8 cellular contexts compared by ENCODE assay signal in the genomic region with DNA sequence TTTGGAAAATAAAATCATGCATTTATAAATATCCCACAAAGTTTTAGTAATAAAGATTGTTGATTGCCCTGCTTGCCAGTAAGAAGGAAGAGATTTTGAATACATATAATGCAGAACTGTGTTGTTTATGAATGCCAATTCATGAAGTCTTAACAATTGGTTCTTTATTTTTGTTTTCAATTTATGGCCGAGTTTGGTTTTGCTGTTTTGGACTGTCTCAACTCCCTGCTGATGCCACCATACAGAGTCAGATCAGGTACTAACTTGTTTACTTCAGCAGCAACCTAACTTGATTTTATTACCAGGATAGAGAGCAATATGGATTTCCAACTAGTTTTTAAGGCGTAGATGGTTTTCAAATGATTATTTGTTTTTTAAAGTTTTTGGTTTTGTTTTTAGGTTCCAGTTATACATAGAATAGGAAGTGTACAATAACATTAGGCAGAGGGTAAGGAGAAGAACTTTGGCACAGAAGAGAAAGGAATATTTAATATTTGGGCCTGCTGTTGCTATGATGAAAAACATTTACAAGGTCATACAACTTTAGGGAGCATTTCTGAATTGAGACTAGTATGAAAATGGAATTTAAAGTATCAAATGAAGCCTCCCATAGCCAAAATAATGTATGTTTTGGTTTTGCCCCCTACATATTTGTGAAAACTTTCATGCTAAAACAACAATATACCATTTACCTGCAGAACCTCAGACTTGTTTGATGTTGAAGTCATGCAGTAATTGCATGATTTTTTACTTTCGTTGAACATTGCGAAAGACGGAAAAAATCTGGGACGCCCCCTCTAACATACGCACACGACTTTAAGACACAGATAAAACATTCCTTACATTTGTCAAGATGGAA. TPM values are rescaled to one million over a fixed set of nuclear protein-coding genes. Genes with fewer than 3 reads are reported as not detected.
DNase-seq lines count a peak whose midpoint lies in the region; ATAC-seq, FAIRE-seq and TF ChIP-seq lines count a peak whose summit lies in the region.

No MANE protein-coding gene starts in this region.

- POLR2A ChIA-PET in K562 (lab: Yijun Ruan, JAX) (interaction anchor here (1.5 kb wide), 1 partner anchor 8 kb away, joined by 6 read pairs; no protein-coding TSS in a partner anchor), HepG2 (lab: Yijun Ruan, JAX) (interaction anchor here (0.9 to 3.4 kb wide), 34 partner anchors 8 to 491 kb away, joined by 3 to 101 read pairs (median 6); a partner anchor contains a TSS)

- TSS peak; percentile 91 for BruUV-seq in K562 (replicated peaks; lab: Mats Ljungman, UMichigan)
- TSS peak; percentile 96 for BruUV-seq in HepG2 (replicated peaks; lab: Mats Ljungman, UMichigan)

- H4K20me1 ChIP-seq in K562 (replicated peaks; ENCODE audit: control insufficient read depth, insufficient read depth, low read length) (no peaks in the 10 kb centered on the region), HepG2 (ENCODE audit: insufficient read depth, low read length) (no peaks in the 10 kb centered on the region)

- TF ChIP-seq POLR2A in K562 (conservative IDR thresholded peaks at IDR 0.05), result no peak
- no peak for TF ChIP-seq POLR2A in HepG2 (IDR thresholded peaks at IDR 0.05; ENCODE audit: insufficient read depth in 1 of 2, low read depth in 2 of 2, low read length in 2 of 2)

- DNase-seq in AG10803 (ENCODE audit: low read depth) (peak; percentile 40), K562 (ENCODE audit: extremely low read depth in 1 of 4, low spot score in 3 of 4) (no peak), HepG2 (ENCODE audit: low spot score) (no peak), thoracic aorta (ENCODE audit: low spot score) (no peak), C1 segment of cervical spinal cord (lab: John Stamatoyannopoulos, UW) (no peak), T-helper 9 cell (no peak), cerebellum (ENCODE audit: low spot score) (no peak)

- TF ChIP-seq EP300 in K562 (IDR thresholded peaks at IDR 0.05; ENCODE audit: low read length) (no peak), HepG2 (IDR thresholded peaks at IDR 0.05; ENCODE audit: low read depth in 2 of 2, low read length in 2 of 2) (no peak), HepG2 (CRISPR knock-in tag; IDR thresholded peaks at IDR 0.05; ENCODE audit: borderline replicate concordance) (no peak)

- CTCF ChIA-PET in K562 (lab: Yijun Ruan, JAX; ENCODE audit: low intra/inter-chr PET ratio), result no interaction called here
- CTCF ChIA-PET in HepG2 (lab: Yijun Ruan, JAX; ENCODE audit: low intra/inter-chr PET ratio, low total read pairs), result no interaction called here

- no peak for TF ChIP-seq CTCF in AG10803 (conservative IDR thresholded peaks at IDR 0.05; ENCODE audit: low read length)
- no peak for TF ChIP-seq CTCF in K562 (IDR thresholded peaks at IDR 0.05 in 2 of 3, conservative IDR thresholded peaks at IDR 0.05 in 1 of 3; ENCODE audit: insufficient read depth in 2 of 3, low read depth in 1 of 3, low read length in 3 of 3)
- TF ChIP-seq CTCF in HepG2 (CRISPR knock-in tag; IDR thresholded peaks at IDR 0.05), result no peak
- TF ChIP-seq CTCF in thoracic aorta (IDR thresholded peaks at IDR 0.05), result no peak

- intact Hi-C loops in K562 (cut with micrococcal nuclease) (loop anchor here (1.0 to 10.0 kb wide), 2 partner anchors 63 to 360 kb away; a partner anchor contains a TSS), HepG2 (cut with micrococcal nuclease; ENCODE audit: unreplicated experiment) (loop anchor here (5.0 to 10.0 kb wide), 3 partner anchors 250 to 760 kb away; a partner anchor contains a TSS)

- peak overlapping the region; percentile 56 for H3K27ac ChIP-seq in HUES48 (ENCODE audit: low read depth, low read length)
- peak overlapping the region; percentile 81 for H3K27ac ChIP-seq in K562 (ENCODE audit: extremely low read depth, low read depth, low read length)
- peak overlapping the region; percentile 81 for H3K27ac ChIP-seq in HepG2 (ENCODE audit: extremely low read length, insufficient read depth, low read length)
- peak overlapping the region; percentile 89 to 95 for H3K27ac ChIP-seq in thoracic aorta

- H3K4me1 ChIP-seq in HUES48 (ENCODE audit: control insufficient read depth, insufficient read depth, low read length) (no peaks in the 10 kb centered on the region), K562 (replicated peaks in 1 of 2; ENCODE audit: control insufficient read depth in 2 of 2, insufficient read depth in 2 of 2, low read length in 2 of 2) (peaks cover 7 to 9% of the 10 kb centered on the region in 2 experiments; a peak in 3 of 5 replicates), HepG2 (ENCODE audit: insufficient read depth, low read length) (peaks cover 46% of the 10 kb centered on the region), thoracic aorta (ENCODE audit: control insufficient read depth in 1 of 2, low read depth in 2 of 2) (peaks cover 9 to 27% of the 10 kb centered on the region in 2 donors)

- peak overlapping the region; percentile 74 for H3K4me3 ChIP-seq in AG10803 (ENCODE audit: low read length)
- peak overlapping the region; percentile 92 for H3K4me3 ChIP-seq in HUES48 (ENCODE audit: low read depth, low read length)
- H3K4me3 ChIP-seq in K562, result peak overlapping the region; percentile 69
- H3K4me3 ChIP-seq in HepG2 (replicated peaks in 1 of 3; ENCODE audit: insufficient read depth in 1 of 3, low read depth in 2 of 3, low read length in 3 of 3), result peak overlapping the region; percentile 81 to 96 (median 90)
- peak overlapping the region; percentile 72 for H3K4me3 ChIP-seq in thoracic aorta

- H3K36me3 ChIP-seq in HUES48 (ENCODE audit: control insufficient read depth, insufficient read depth, low read length) (no peaks in the 10 kb centered on the region), K562 (ENCODE audit: control insufficient read depth, insufficient read depth, low read length) (0 out of 3 replicates have a peak, but pooled peaks cover 5% of the 10 kb centered on the region), HepG2 (replicated peaks in 1 of 2; ENCODE audit: control insufficient read depth in 1 of 2, insufficient read depth in 2 of 2, low read length in 2 of 2) (peaks cover 0 to 4% of the 10 kb centered on the region in 2 experiments; a peak in 1 of 5 replicates), thoracic aorta (no peaks in the 10 kb centered on the region)

- H3K79me2 ChIP-seq in K562 (ENCODE audit: control insufficient read depth, insufficient read depth, low read length), result peaks cover 37% of the 10 kb centered on the region
- H3K79me2 ChIP-seq in HepG2 (ENCODE audit: insufficient read depth, low read length), result peaks cover 19% of the 10 kb centered on the region

- H3K9me1 ChIP-seq in K562 (ENCODE audit: control insufficient read depth, insufficient read depth, low read length), result no peaks in the 10 kb centered on the region

- H2AFZ ChIP-seq in K562 (ENCODE audit: low read depth, low read length) (peak overlapping the region; percentile 89), HepG2 (ENCODE audit: low read length) (peak overlapping the region; percentile 97)

- ATAC-seq in K562 (no peak), HepG2 (no peak), thoracic aorta (ENCODE audit: insufficient number of reproducible peaks, low FRiP score, low read depth) (no peak)

- in situ Hi-C loops in K562 (cut with MboI) (no loop called here), HepG2 (cut with HindIII; ENCODE audit: extremely low pct_ligation_motif_present, low pct_unique_long_range_greater_than_20kb) (loop anchor here (5.0 kb wide), 2 partner anchors 63 to 372 kb away; a partner anchor contains a TSS)

- H3K27me3 ChIP-seq in HUES48 (ENCODE audit: control insufficient read depth, insufficient read depth, low read length) (no peaks in the 10 kb centered on the region), K562 (ENCODE audit: control insufficient read depth in 2 of 2, insufficient read depth in 2 of 2, low read length in 2 of 2) (no peaks in the 10 kb centered on the region), HepG2 (ENCODE audit: control insufficient read depth in 1 of 2, insufficient read depth in 2 of 2, low read length in 2 of 2) (no peaks in the 10 kb centered on the region; a peak in 1 of 5 replicates), thoracic aorta (replicated peaks; ENCODE audit: insufficient read depth) (no peaks in the 10 kb centered on the region)

- 12% methylated on average over 8 of the region's 8 CpGs for WGBS in K562 (ENCODE audit: insufficient coverage, low coverage, missing lambda C conversion rate)
- WGBS in HepG2 (ENCODE audit: low lambda C conversion rate), result 13% methylated on average over 8 of the region's 8 CpGs

- H3K9ac ChIP-seq in HUES48 (ENCODE audit: low read depth, low read length), result peak overlapping the region; percentile 52
- H3K9ac ChIP-seq in K562 (ENCODE audit: insufficient read depth in 1 of 2, low read depth in 2 of 2, low read length in 2 of 2), result peak overlapping the region in 1 of 2 experiments; percentile 78; a peak in 2 of 4 replicates
- peak overlapping the region; percentile 91 for H3K9ac ChIP-seq in HepG2 (ENCODE audit: insufficient read depth, low read depth, low read length)

- TF ChIP-seq RAD21 in K562 (CRISPR knock-in tag; conservative IDR thresholded peaks at IDR 0.05 in 1 of 2, IDR thresholded peaks at IDR 0.05 in 1 of 2), result no peak
- no peak for TF ChIP-seq RAD21 in HepG2 (CRISPR knock-in tag; IDR thresholded peaks at IDR 0.05)

- H3K9me3 ChIP-seq in HUES48 (ENCODE audit: control insufficient read depth, insufficient read depth, low read length) (no peaks in the 10 kb centered on the region), K562 (replicated peaks; ENCODE audit: control insufficient read depth, insufficient read depth, low read depth, low read length) (no peaks in the 10 kb centered on the region), HepG2 (ENCODE audit: low read length) (no peaks in the 10 kb centered on the region), thoracic aorta (no peaks in the 10 kb centered on the region)

- FAIRE-seq in K562 (lab: Jason Lieb, UNC) (no peak), HepG2 (lab: Jason Lieb, UNC) (no peak)

- H3K4me2 ChIP-seq in K562 (ENCODE audit: insufficient read depth, low read length), result peak overlapping the region; percentile 87
- peak overlapping the region; percentile 85 for H3K4me2 ChIP-seq in HepG2 (ENCODE audit: low read depth, low read length)

RNA-seq across cellular contexts. Expression of a gene that starts 0.9 kb away (rescaled TPM):
- 16.0 and 36.3 TPM in 2 replicates for total RNA-seq in K562 (2011; cell fraction: chromatin; rRNA removed; ENCODE audit: low replicate concordance)
- total RNA-seq in K562 (2011; cell fraction: nucleolus; rRNA removed), result 24.5 and 25.3 TPM in 2 replicates
- total RNA-seq in K562 (2011; cell fraction: nucleoplasm; rRNA removed), result 26.8 and 34.9 TPM in 2 replicates
- total RNA-seq in K562 (2014; rRNA removed), result 29.9 and 35.3 TPM in 2 replicates
- 28.1 and 34.2 TPM in 2 replicates for total RNA-seq in K562 (2014; rRNA removed; fragmentation: Illumina TruSeq; extraction: Trizol)
- 27.5 and 27.8 TPM in 2 replicates for total RNA-seq in K562 (2015; rRNA removed; fragmentation: Illumina TruSeq; extraction: Trizol)
- 34.5 and 36.2 TPM in 2 replicates for total RNA-seq in K562 (2021)
- 30.3 and 35.6 TPM in 2 replicates for polyA plus RNA-seq in K562 (2011; rRNA removed)
- 22.8 and 26.5 TPM in 2 replicates for polyA plus RNA-seq in K562 (2011; cell fraction: cytosol; rRNA removed)
- 13.9 and 16.9 TPM in 2 replicates for polyA plus RNA-seq in K562 (2011; cell fraction: nucleus; rRNA removed)
- 34.5 and 41.8 TPM in 2 replicates for polyA plus RNA-seq in K562 (2012)
- polyA plus RNA-seq in K562 (2014; fragmentation: Illumina TruSeq; extraction: Trizol), result 30.6 and 32.6 TPM in 2 replicates
- polyA plus RNA-seq in K562 (2014; fragmentation: Nextera tagmentation; extraction: Ambion mirVana), result 10 to 100 TPM in 1 of 2 experiments, 1 to 10 TPM in 1; 7.7 to 12.1 TPM
- polyA plus RNA-seq in K562 (2014; rRNA removed), result 36.2 and 41.2 TPM in 2 replicates
- polyA minus RNA-seq in K562 (2011; rRNA and poly(A)+ RNA removed), result 10.3 and 10.9 TPM in 2 replicates
- polyA minus RNA-seq in K562 (2011; cell fraction: cytosol; rRNA and poly(A)+ RNA removed), result 7.7 and 11.3 TPM in 2 replicates
- 14.8 and 16.6 TPM in 2 replicates for polyA minus RNA-seq in K562 (2011; cell fraction: nucleus; rRNA and poly(A)+ RNA removed)
- total RNA-seq in HepG2 (2016; rRNA removed; fragmentation: Illumina TruSeq; extraction: Trizol), result 116 and 119 TPM in 2 replicates
- total RNA-seq in HepG2 (2016; cell fraction: cytosol; rRNA removed; fragmentation: Illumina TruSeq; extraction: Trizol; ENCODE audit: low read depth), result 259 and 291 TPM in 2 replicates
- 102 and 128 TPM in 2 replicates for total RNA-seq in HepG2 (2016; cell fraction: insoluble cytoplasmic fraction; rRNA removed; fragmentation: Illumina TruSeq; extraction: Trizol)
- total RNA-seq in HepG2 (2016; cell fraction: membrane; rRNA removed; fragmentation: Illumina TruSeq; extraction: Trizol), result 219 and 242 TPM in 2 replicates
- total RNA-seq in HepG2 (2016; cell fraction: nucleus; rRNA removed; fragmentation: Illumina TruSeq; extraction: Trizol), result 53.1 and 62.5 TPM in 2 replicates
- polyA plus RNA-seq in HepG2 (2011; rRNA removed), result 69.0 and 72.9 TPM in 2 replicates
- 43.1 and 47.2 TPM in 2 replicates for polyA plus RNA-seq in HepG2 (2011; cell fraction: cytosol; rRNA removed)
- polyA plus RNA-seq in HepG2 (2011; cell fraction: nucleus; rRNA removed), result 20.3 and 24.8 TPM in 2 replicates
- 70.8 and 90.1 TPM in 2 replicates for polyA plus RNA-seq in HepG2 (2012)
- polyA plus RNA-seq in HepG2 (2016; cell fraction: cytosol; fragmentation: Illumina TruSeq; extraction: Trizol; ENCODE audit: low read depth), result 323 and 351 TPM in 2 replicates
- polyA plus RNA-seq in HepG2 (2016; cell fraction: insoluble cytoplasmic fraction; fragmentation: Illumina TruSeq; extraction: Trizol; ENCODE audit: low read depth), result 125 and 131 TPM in 2 replicates
- polyA plus RNA-seq in HepG2 (2016; cell fraction: membrane; fragmentation: Illumina TruSeq; extraction: Trizol; ENCODE audit: low read depth), result 209 and 229 TPM in 2 replicates
- polyA plus RNA-seq in HepG2 (2016; cell fraction: nucleus; fragmentation: Illumina TruSeq; extraction: Trizol; ENCODE audit: insufficient read depth, low read depth), result 115 and 136 TPM in 2 replicates
- 20.6 and 34.4 TPM in 2 replicates for polyA minus RNA-seq in HepG2 (2011; rRNA and poly(A)+ RNA removed; ENCODE audit: low replicate concordance)
- 25.4 and 27.2 TPM in 2 replicates for polyA minus RNA-seq in HepG2 (2011; cell fraction: cytosol; rRNA and poly(A)+ RNA removed)
- polyA minus RNA-seq in HepG2 (2011; cell fraction: nucleus; rRNA and poly(A)+ RNA removed), result 36.1 and 40.7 TPM in 2 replicates
- 10 to 100 TPM; 60.0 to 73.8 TPM for total RNA-seq in thoracic aorta
- 37.6 TPM for total RNA-seq in cerebellum
